In the genomic region with DNA sequence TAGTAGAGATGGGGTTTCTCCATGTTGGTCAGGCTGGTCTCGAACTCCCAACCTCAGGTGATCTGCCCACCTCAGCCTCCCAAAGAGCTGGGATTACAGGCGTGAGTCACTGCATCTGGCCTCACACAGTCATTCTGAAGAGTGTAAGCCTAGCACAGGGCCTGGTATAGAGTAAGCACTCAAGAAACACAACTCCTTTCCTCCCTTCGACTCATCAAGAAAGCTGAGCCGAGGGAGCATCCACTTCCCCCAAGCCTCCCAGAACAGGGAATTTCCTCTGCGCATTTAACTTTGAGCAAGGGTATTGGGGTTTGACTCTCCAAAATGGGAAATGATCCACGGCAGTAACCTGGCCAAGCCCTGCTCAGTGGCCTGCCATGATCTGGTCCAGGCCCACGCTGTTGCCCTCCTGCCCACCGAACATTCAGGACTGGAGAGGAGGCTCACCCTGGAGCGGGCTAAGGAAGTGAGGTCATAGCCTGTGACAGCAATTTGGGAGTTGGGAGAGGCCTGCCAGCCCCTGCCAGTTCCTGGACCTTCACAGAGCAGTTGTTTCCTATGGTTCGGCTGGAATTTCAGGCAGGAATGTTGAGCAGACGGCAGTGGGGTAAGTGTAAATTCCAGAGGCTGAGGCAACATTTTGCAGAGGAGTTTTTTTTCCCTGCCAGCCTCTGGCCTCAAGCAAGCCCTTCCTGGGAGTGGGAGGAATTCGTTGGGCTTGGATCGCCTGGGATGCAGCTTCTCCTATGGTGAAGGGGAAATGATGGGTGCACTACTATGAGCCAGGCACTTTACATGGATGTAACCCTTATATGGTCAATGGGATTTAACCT, we compare ENCODE assay signal across 10 cellular contexts. TPM values are rescaled to one million over a fixed set of nuclear protein-coding genes. Genes with fewer than 3 reads are reported as not detected.
DNase-seq lines count a peak whose midpoint lies in the region; ATAC-seq, FAIRE-seq and TF ChIP-seq lines count a peak whose summit lies in the region.
"Had no signal": no experiment of that assay in that cellular context is flagged by ENCODE, and none has a peak within 500 bp of the region (broad histone marks: within the 10 kb centered on the region; RNA-seq: fewer than 3 reads in every experiment).

No MANE protein-coding gene starts in this region.

- intact Hi-C loops in breast epithelium (cut with DNase I; ENCODE audit: low total_unique reads) (no loop called here), kidney (cut with DNase I) (no loop called here)

- no peak for TF ChIP-seq POLR2A in breast epithelium (IDR thresholded peaks at IDR 0.05)
- TF ChIP-seq POLR2A in upper lobe of left lung (IDR thresholded peaks at IDR 0.05) = no peak

- H3K4me3 ChIP-seq in HUES6 (ENCODE audit: low read depth, low read length) = no peak overlapping the region
- no peak overlapping the region for H3K4me3 ChIP-seq in breast epithelium
- H3K4me3 ChIP-seq in kidney (ENCODE audit: low read length in 2 of 2) = no peak overlapping the region
- no peak overlapping the region for H3K4me3 ChIP-seq in upper lobe of left lung
- H3K4me3 ChIP-seq: lung had no signal

- H3K9me3 ChIP-seq in HUES6 (ENCODE audit: control insufficient read depth, insufficient read depth, low read depth, low read length) (no peaks in the 10 kb centered on the region), breast epithelium (no peaks in the 10 kb centered on the region), kidney (ENCODE audit: control insufficient read depth in 1 of 2, low read length in 2 of 2) (no peaks in the 10 kb centered on the region), upper lobe of left lung (no peaks in the 10 kb centered on the region)

- H3K27me3 ChIP-seq in HUES6 (ENCODE audit: control insufficient read depth, insufficient read depth, low read length) (no peaks in the 10 kb centered on the region), breast epithelium (no peaks in the 10 kb centered on the region), upper lobe of left lung (no peaks in the 10 kb centered on the region)

- H3K27ac ChIP-seq in HUES6 (ENCODE audit: low read depth, low read length) (peak overlapping the region; percentile 68; the same call in 1 of the 2 replicates), breast epithelium (peak overlapping the region; percentile 71 to 80), kidney (ENCODE audit: low read depth in 2 of 2, low read length in 2 of 2) (peak overlapping the region; percentile 32 to 81), upper lobe of left lung (peak overlapping the region; percentile 9 to 81 (median 68))

- H3K4me1 ChIP-seq in HUES6 (ENCODE audit: control insufficient read depth, insufficient read depth, low read length) (peaks cover 27% of the 10 kb centered on the region), breast epithelium (no peaks in the 10 kb centered on the region), kidney (ENCODE audit: control insufficient read depth in 1 of 2, insufficient read depth in 1 of 2, low read depth in 1 of 2, low read length in 2 of 2) (peaks cover 23 to 45% of the 10 kb centered on the region in 2 donors), upper lobe of left lung (peaks cover 12 to 25% (median 13%) of the 10 kb centered on the region in 4 donors)

- TF ChIP-seq CTCF in breast epithelium (IDR thresholded peaks at IDR 0.05) (no peak), kidney (IDR thresholded peaks at IDR 0.05; ENCODE audit: borderline replicate concordance, extremely low read depth, insufficient read depth) (no peak), upper lobe of left lung (IDR thresholded peaks at IDR 0.05) (no peak)

- TF ChIP-seq EP300 in upper lobe of left lung (IDR thresholded peaks at IDR 0.05) = no peak

- H3K36me3 ChIP-seq in HUES6 (ENCODE audit: control insufficient read depth, insufficient read depth, low read length) (no peaks in the 10 kb centered on the region), breast epithelium (no peaks in the 10 kb centered on the region), kidney (ENCODE audit: control insufficient read depth in 1 of 2, insufficient read depth in 2 of 2, low read length in 2 of 2) (no peaks in the 10 kb centered on the region), upper lobe of left lung (no peaks in the 10 kb centered on the region)

- 78 to 83% methylated on average over 10 to 13 of the region's 13 CpGs for WGBS in upper lobe of left lung, 2 donors

- DNase-seq in breast epithelium (ENCODE audit: low spot score in 2 of 2) (peak in 1 of 2 donors; percentile 68), kidney (no peak), upper lobe of left lung (no peak), GM19240 (ENCODE audit: insufficient read length, low spot score) (no peak), LoVo (ENCODE audit: low spot score) (no peak), NCI-H1105 (lab: John Stamatoyannopoulos, UW) (no peak)
- DNase-seq: activated naive CD8-positive, alpha-beta T cell treated with anti-CD3 and anti-CD28 coated beads, Interleukin-2, amount 10 ng/mL, durations not matched to agents 7 days and 5 days had no signal

- H3K9ac ChIP-seq in HUES6 (ENCODE audit: low read length) (peak overlapping the region; percentile 59), kidney (ENCODE audit: low read length in 2 of 2) (peak overlapping the region in 1 of 2 donors; percentile 19)

- FAIRE-seq in kidney (lab: Jason Lieb, UNC) = no peak
- FAIRE-seq: GM12891 had no signal

- peak; percentile 34 to 52 for ATAC-seq in upper lobe of left lung (ENCODE audit: low FRiP score in 2 of 2)

RNA-seq across cellular contexts. Expression of gene SMAD3, which starts 21.2 kb away (rescaled TPM):
- 10 to 100 TPM; 22.5 to 44.6 (median 33.4) TPM for total RNA-seq in breast epithelium
- total RNA-seq in kidney = 58.2 TPM
- polyA plus RNA-seq in kidney (ENCODE audit: insufficient read depth, low read depth, low replicate concordance) = 10.1 TPM
- total RNA-seq in upper lobe of left lung = 10 to 100 TPM; 31.7 to 44.5 (median 36.3) TPM
